ENCODE assay signal across 17 cellular contexts in genomic region chr2:15893689-15894325, GRCh38. TPM values are rescaled to one million over a fixed set of nuclear protein-coding genes. Genes with fewer than 3 reads are reported as not detected.
"Had no signal": no experiment of that assay in that cellular context is flagged by ENCODE, and none has a peak within 500 bp of the region (broad histone marks: within the 10 kb centered on the region; RNA-seq: fewer than 3 reads in every experiment).

No MANE protein-coding gene starts in this region.

- H3K9me3 ChIP-seq: neutrophil had no signal

- H3K36me3 Mint-ChIP-seq: naive B cell had no signal

- H3K27ac Mint-ChIP-seq: activated CD4-positive, alpha-beta T cell treated with anti-CD3 and anti-CD28 coated beads, Interleukin-2, amount 10 ng/mL, durations not matched to agents 24 days and 14 days; naive B cell had no signal

- H3K4me3 ChIP-seq: gastroesophageal sphincter, heart right ventricle, lung had no signal

- H3K4me1 Mint-ChIP-seq: activated CD4-positive, alpha-beta T cell treated with anti-CD3 and anti-CD28 coated beads, Interleukin-2, amount 10 ng/mL, durations not matched to agents 24 days and 14 days; naive B cell had no signal

- DNase-seq: activated CD4-positive, alpha-beta T cell treated with anti-CD3 and anti-CD28 coated beads, Interleukin-2, amount 10 ng/mL, durations not matched to agents 24 days and 14 days; activated CD4-positive, CD25-positive, alpha-beta regulatory T cell; activated CD8-positive, alpha-beta memory T cell treated with anti-CD3 and anti-CD28 coated beads, Interleukin-2, amount 50 U/mL, for 48 hours; anterior cingulate cortex; cerebellar nuclear complex; effector memory CD4-positive, alpha-beta T cell; heart right ventricle; left colon; naive B cell; posterior cingulate gyrus; right cardiac atrium; small intestine; stimulated activated naive CD8-positive, alpha-beta T cell treated with anti-CD3 and anti-CD28 coated beads, Interleukin-15, Interleukin-2, amounts not matched to agents 100 U/mL and 50 U/mL, for 24 hours; trophoblast cell had no signal

- H3K36me3 ChIP-seq: gastroesophageal sphincter, heart right ventricle, neutrophil had no signal

- H3K27me3 ChIP-seq: heart right ventricle, neutrophil had no signal

- H3K27me3 Mint-ChIP-seq: activated CD4-positive, alpha-beta T cell treated with anti-CD3 and anti-CD28 coated beads, Interleukin-2, amount 10 ng/mL, durations not matched to agents 24 days and 14 days; naive B cell had no signal

- H3K27ac ChIP-seq: gastroesophageal sphincter, heart right ventricle, neutrophil had no signal

- H3K4me3 Mint-ChIP-seq: activated CD4-positive, alpha-beta T cell treated with anti-CD3 and anti-CD28 coated beads, Interleukin-2, amount 10 ng/mL, durations not matched to agents 24 days and 14 days; naive B cell had no signal

RNA-seq across cellular contexts. Expression of gene MYCN, which starts 46.5 kb away (rescaled TPM):
- total RNA-seq: activated CD4-positive, alpha-beta T cell treated with anti-CD3 and anti-CD28 coated beads, Interleukin-2, amount 10 ng/mL, durations not matched to agents 24 days and 14 days had no signal
